23 cellular contexts compared by ENCODE assay signal in the genomic region with DNA sequence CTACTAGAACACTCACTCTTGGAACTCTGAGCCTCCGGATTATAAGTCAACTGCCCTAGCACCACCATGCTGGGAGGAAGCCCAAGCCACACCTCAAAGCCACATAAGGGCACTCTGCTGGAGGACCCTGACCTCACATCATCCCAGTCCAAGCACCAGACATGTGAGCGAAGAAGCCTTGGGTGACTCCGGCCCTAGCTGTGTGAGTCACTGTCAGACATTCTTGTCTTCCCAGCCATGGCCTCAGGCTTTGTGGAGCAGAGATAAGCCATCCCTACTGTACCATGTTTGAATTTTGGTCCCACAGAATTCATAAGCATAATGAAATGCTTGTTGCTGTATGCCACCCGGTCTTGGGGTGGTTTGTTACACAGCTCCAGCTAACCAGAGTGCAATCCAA.
"Had no signal": no experiment of that assay in that cellular context is flagged by ENCODE, and none has a peak within 500 bp of the region (broad histone marks: within the 10 kb centered on the region; RNA-seq: fewer than 3 reads in every experiment).

No MANE protein-coding gene starts in this region.

- ATAC-seq: activated CD8-positive, alpha-beta memory T cell treated with anti-CD3 and anti-CD28 coated beads, Interleukin-2, amount 10 ng/mL, durations not matched to agents 7 days and 5 days; SK-N-SH treated with all-trans-retinoic acid at 6 μM for 48 hours; WTC11 had no signal

- DNase-seq: activated CD4-positive, alpha-beta T cell treated with anti-CD3 and anti-CD28 coated beads for 48 hours; activated CD4-positive, alpha-beta T cell treated with anti-CD3 and anti-CD28 coated beads, Interleukin-2, amount 50 U/mL, for 4 hours; activated CD4-positive, CD25-positive, alpha-beta regulatory T cell treated with anti-CD3 and anti-CD28 coated beads, Interleukin-2, amount 50 U/mL, for 72 hours; activated CD8-positive, alpha-beta memory T cell treated with anti-CD3 and anti-CD28 coated beads, Interleukin-2, amount 10 ng/mL, durations not matched to agents 7 days and 5 days; activated effector memory CD4-positive, alpha-beta T cell treated with Interleukin-2 at 50 U/mL for 16 hours; activated naive CD4-positive, alpha-beta T cell; activated T-cell treated with anti-CD3 and anti-CD28 coated beads, Interleukin-2, amount 50 U/mL, for 24 hours; aorta; central memory CD4-positive, alpha-beta T cell; MM.1S; NCI-H1105; NCI-H1436; NCI-H1694 treated with DMSO at 0.1 percent for 48 hours; NCI-H2029 treated with DMSO at 0.1 percent for 48 hours; NCI-H345; NCI-H510A; NCI-H526 treated with DMSO at 0.1 percent for 48 hours; NCI-H82; Peyer's patch; SHP77; SW 1271 had no signal
